ENCODE assay signal across 18 cellular contexts in the genomic region with DNA sequence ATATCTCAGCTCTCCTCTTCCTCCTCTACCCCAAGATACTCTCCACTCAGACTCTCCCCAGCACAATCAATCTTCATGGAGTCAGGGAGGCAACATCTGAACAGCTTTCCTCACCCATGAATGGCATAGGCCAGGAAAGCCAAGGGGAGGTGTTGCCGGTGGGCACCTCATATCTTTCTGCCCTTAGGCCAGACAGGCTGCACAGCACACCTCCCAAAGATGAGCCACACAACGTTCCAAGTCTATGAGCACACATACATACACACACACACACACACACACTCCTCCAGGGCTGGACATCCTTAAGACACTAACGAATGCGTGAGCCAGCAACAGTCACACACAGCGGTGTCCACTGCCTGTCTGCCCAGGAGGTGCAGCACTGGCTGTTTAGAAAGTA. TPM values are rescaled to one million over a fixed set of nuclear protein-coding genes. Genes with fewer than 3 reads are reported as not detected.
"Had no signal": no experiment of that assay in that cellular context is flagged by ENCODE, and none has a peak within 500 bp of the region (broad histone marks: within the 10 kb centered on the region; RNA-seq: fewer than 3 reads in every experiment).

No MANE protein-coding gene starts in this region.

- H3K9me3 ChIP-seq: heart left ventricle, neutrophil, stomach, thyroid gland, vagina had no signal

- DNase-seq: dermis blood vessel endothelial cell; effector CD8-positive, alpha-beta T cell; heart left ventricle; hippocampal formation; kidney glomerular epithelial cell; mammary epithelial cell; naive thymus-derived CD4-positive, alpha-beta T cell; nephron progenitor cell; stimulated activated CD4-positive, alpha-beta T cell treated with anti-CD3 and anti-CD28 coated beads, Interleukin-2, amount 100 ng/mL, for 24 hours; stimulated activated naive CD4-positive, alpha-beta T cell; stomach; thyroid gland had no signal

- H3K27ac ChIP-seq: neutrophil, stomach, thyroid gland, vagina had no signal

- H3K4me3 ChIP-seq: heart left ventricle, stomach, thyroid gland, vagina had no signal

- H3K36me3 Mint-ChIP-seq: naive thymus-derived CD4-positive, alpha-beta T cell had no signal

- H3K4me1 Mint-ChIP-seq: naive thymus-derived CD4-positive, alpha-beta T cell had no signal

- H3K4me1 ChIP-seq: vagina had no signal

- H3K27me3 ChIP-seq: heart left ventricle, neutrophil, stomach, thyroid gland, vagina had no signal

- H3K27me3 Mint-ChIP-seq: type B pancreatic cell had no signal

- H3K36me3 ChIP-seq: heart left ventricle, neutrophil, stomach, thyroid gland, vagina had no signal

- H3K9me3 Mint-ChIP-seq: nephron progenitor cell, type B pancreatic cell had no signal

- ATAC-seq: heart left ventricle; naive thymus-derived CD4-positive, alpha-beta T cell; sciatic nerve had no signal

- H3K27ac Mint-ChIP-seq: naive thymus-derived CD4-positive, alpha-beta T cell; nephron progenitor cell had no signal

- H3K4me3 Mint-ChIP-seq: naive thymus-derived CD4-positive, alpha-beta T cell; nephron progenitor cell; type B pancreatic cell had no signal

RNA-seq across cellular contexts. Expression of gene COBL, which starts 17.7 kb away (rescaled TPM):
- total RNA-seq: glomerular endothelial cell, pulmonary artery endothelial cell had no signal
